In genomic region chr22:17303441-17303839, GRCh38 we compare ENCODE assay signal across 19 cellular contexts.
DNase-seq lines count a peak whose midpoint lies in the region; ATAC-seq, FAIRE-seq and TF ChIP-seq lines count a peak whose summit lies in the region.
"Had no signal": no experiment of that assay in that cellular context is flagged by ENCODE, and none has a peak within 500 bp of the region (broad histone marks: within the 10 kb centered on the region; RNA-seq: fewer than 3 reads in every experiment).

No MANE protein-coding gene starts in this region.

- peaks cover 0 to 1% of the 10 kb centered on the region in 2 donors for H3K9me3 Mint-ChIP-seq in activated T-cell treated with anti-CD3 and anti-CD28 coated beads, Interleukin-2, amount 50 U/mL, for 72 hours
- no peaks in the 10 kb centered on the region for H3K9me3 Mint-ChIP-seq in activated T-cell treated with anti-CD3 and anti-CD28 coated beads, Interleukin-2, amount 50 U/mL, for 4 hours
- H3K9me3 Mint-ChIP-seq in stimulated activated naive B cell treated with anti-CD40 and anti-IgM and Interleukin-4, amounts not matched to agents 10 μg/mL and 1 μg/mL and 100 μg/mL, for 72 hours: peaks cover 0 to 1% of the 10 kb centered on the region in 2 donors

- H3K27ac ChIP-seq in OCI-LY1 (ENCODE audit: low read depth, low read length, poor library complexity, severe bottlenecking) (peak overlapping the region; percentile 51), GM12878 (ENCODE audit: control insufficient read depth, insufficient read depth) (peak overlapping the region; percentile 84)
- H3K27ac ChIP-seq: C4-2B, esophagus squamous epithelium, Peyer's patch, SJSA1, tibial nerve had no signal

- H3K9me3 ChIP-seq in OCI-LY1 (ENCODE audit: low read length): no peaks in the 10 kb centered on the region
- H3K9me3 ChIP-seq in GM12878 (replicated peaks; ENCODE audit: control insufficient read depth, insufficient read depth, low read length): no peaks in the 10 kb centered on the region; the same call in 2 of the 3 replicates
- H3K9me3 ChIP-seq: esophagus squamous epithelium, Peyer's patch, SJSA1 had no signal

- peak overlapping the region; percentile 74 to 78 for H3K4me3 Mint-ChIP-seq in activated T-cell treated with anti-CD3 and anti-CD28 coated beads, Interleukin-2, amount 50 U/mL, for 72 hours
- no peak overlapping the region for H3K4me3 Mint-ChIP-seq in activated T-cell treated with anti-CD3 and anti-CD28 coated beads, Interleukin-2, amount 50 U/mL, for 4 hours
- peak overlapping the region; percentile 11 to 50 for H3K4me3 Mint-ChIP-seq in stimulated activated naive B cell treated with anti-CD40 and anti-IgM and Interleukin-4, amounts not matched to agents 10 μg/mL and 1 μg/mL and 100 μg/mL, for 72 hours
- H3K4me3 Mint-ChIP-seq: nephron progenitor cell had no signal

- no peak overlapping the region for H3K27ac Mint-ChIP-seq in activated T-cell treated with anti-CD3 and anti-CD28 coated beads, Interleukin-2, amount 50 U/mL, for 72 hours
- peak overlapping the region; percentile 42 for H3K27ac Mint-ChIP-seq in stimulated activated naive B cell treated with anti-CD40 and anti-IgM and Interleukin-4, amounts not matched to agents 10 μg/mL and 1 μg/mL and 100 μg/mL, for 72 hours
- H3K27ac Mint-ChIP-seq: nephron progenitor cell had no signal

- ATAC-seq in activated T-cell treated with anti-CD3 and anti-CD28 coated beads, Interleukin-2, amount 50 U/mL, for 72 hours (replicated peaks in 1 of 2): no peak
- ATAC-seq in activated T-cell treated with anti-CD3 and anti-CD28 coated beads, Interleukin-2, amount 50 U/mL, for 4 hours: no peak
- no peak for ATAC-seq in GM12878
- no peak for ATAC-seq in stimulated activated naive B cell treated with anti-CD40 and anti-IgM and Interleukin-4, amounts not matched to agents 10 μg/mL and 1 μg/mL and 100 μg/mL, for 72 hours (replicated peaks)

- TF ChIP-seq RAD21 in GM12878 (IDR thresholded peaks at IDR 0.05; ENCODE audit: insufficient read depth, low read depth, low read length): no peak

- WGBS in GM12878 (ENCODE audit: insufficient coverage, insufficient replicate concordance, low lambda C conversion rate, missing lambda C conversion rate): 90% methylated on average over 15 of the region's 15 CpGs

- TF ChIP-seq EP300 in GM12878 (IDR thresholded peaks at IDR 0.05; ENCODE audit: borderline replicate concordance in 1 of 2, control insufficient read depth in 1 of 2, low read depth in 2 of 2, low read length in 2 of 2): no peak

- CTCF ChIA-PET in GM12878 (lab: Yijun Ruan, JAX): interaction anchor here (1.3 kb wide), 1 partner anchor 132 kb away, joined by 4 read pairs; no protein-coding TSS in a partner anchor

- no peaks in the 10 kb centered on the region for H3K79me2 ChIP-seq in OCI-LY1 (ENCODE audit: insufficient read depth, low read length)
- no peaks in the 10 kb centered on the region for H3K79me2 ChIP-seq in GM12878 (ENCODE audit: control insufficient read depth, insufficient read depth, low read length)

- no peak for TF ChIP-seq POLR2A in GM12878 (IDR thresholded peaks at IDR 0.05; ENCODE audit: low read depth, low read length)

- POLR2A ChIA-PET in GM12878 (lab: Charles Lee): interaction anchor here (0.7 kb wide), 1 partner anchor 12 kb away, joined by 4 read pairs; no protein-coding TSS in a partner anchor

- FAIRE-seq in GM12878 (lab: Jason Lieb, UNC): no peak
- FAIRE-seq: colon had no signal

- DNase-seq in activated T-cell treated with anti-CD3 and anti-CD28 coated beads, Interleukin-2, amount 50 U/mL, for 72 hours: no peak
- DNase-seq in activated T-cell treated with anti-CD3 and anti-CD28 coated beads, Interleukin-2, amount 50 U/mL, for 4 hours: no peak
- no peak for DNase-seq in GM12878 (ENCODE audit: low read depth, low spot score)
- no peak for DNase-seq in stimulated activated naive B cell treated with anti-CD40 and anti-IgM and Interleukin-4, amounts not matched to agents 10 μg/mL and 1 μg/mL and 100 μg/mL, for 72 hours
- DNase-seq in EL: no peak
- DNase-seq in stimulated activated CD4-positive, alpha-beta T cell treated with anti-CD3 and anti-CD28 coated beads, Interleukin-4, amount 100 ng/mL, for 4 hours: no peak
- DNase-seq in NCI-H1092 treated with DMSO at 0.1 percent for 48 hours (lab: John Stamatoyannopoulos, UW): no peak
- DNase-seq: ACHN, DMS153, esophagus squamous epithelium, NCI-H1417 treated with DMSO at 0.1 percent for 48 hours, NCI-H2107, nephron progenitor cell had no signal

- H3K36me3 ChIP-seq in OCI-LY1 (ENCODE audit: insufficient read depth, low read length) (no peaks in the 10 kb centered on the region), GM12878 (ENCODE audit: control insufficient read depth in 2 of 2, insufficient read depth in 2 of 2, low read length in 1 of 2) (no peaks in the 10 kb centered on the region)
- H3K36me3 ChIP-seq: esophagus squamous epithelium, Peyer's patch, SJSA1, tibial nerve had no signal

- no peaks in the 10 kb centered on the region for H3K36me3 Mint-ChIP-seq in activated T-cell treated with anti-CD3 and anti-CD28 coated beads, Interleukin-2, amount 50 U/mL, for 72 hours (ENCODE audit: insufficient read depth in 2 of 2)
- no peaks in the 10 kb centered on the region for H3K36me3 Mint-ChIP-seq in activated T-cell treated with anti-CD3 and anti-CD28 coated beads, Interleukin-2, amount 50 U/mL, for 4 hours (ENCODE audit: insufficient read depth)
- H3K36me3 Mint-ChIP-seq in stimulated activated naive B cell treated with anti-CD40 and anti-IgM and Interleukin-4, amounts not matched to agents 10 μg/mL and 1 μg/mL and 100 μg/mL, for 72 hours: no peaks in the 10 kb centered on the region

- H3K27me3 ChIP-seq in OCI-LY1 (ENCODE audit: insufficient read depth, low read length) (no peaks in the 10 kb centered on the region), GM12878 (replicated peaks in 1 of 2; ENCODE audit: control insufficient read depth in 2 of 2, insufficient read depth in 2 of 2, low read length in 1 of 2) (no peaks in the 10 kb centered on the region)
- H3K27me3 ChIP-seq: Peyer's patch, tibial nerve had no signal

- no peak for TF ChIP-seq CTCF in OCI-LY1 (IDR thresholded peaks at IDR 0.05; ENCODE audit: low read length)
- no peak for TF ChIP-seq CTCF in GM12878 (IDR thresholded peaks at IDR 0.05 in 2 of 3, conservative IDR thresholded peaks at IDR 0.05 in 1 of 3; ENCODE audit: control insufficient read depth in 2 of 3, extremely low read depth in 1 of 3, insufficient read depth in 1 of 3, low read depth in 3 of 3, low read length in 3 of 3)

- BruUV-seq in GM12878 (replicated peaks; lab: Mats Ljungman, UMichigan): no TSS peak

- H3K4me1 ChIP-seq in OCI-LY1 (ENCODE audit: insufficient read depth, low read length, severe bottlenecking): peaks cover 33% of the 10 kb centered on the region
- H3K4me1 ChIP-seq in GM12878 (ENCODE audit: control insufficient read depth, insufficient read depth, low read length): peaks cover 21% of the 10 kb centered on the region
- H3K4me1 ChIP-seq: esophagus squamous epithelium, SJSA1, tibial nerve had no signal

- SMC1A ChIA-PET in GM12878 (lab: Charles Lee; ENCODE audit: uncharacterized antibody, unreplicated experiment): interaction anchor here (0.8 to 1.0 kb wide), 4 partner anchors 15 to 37 kb away, joined by 3 to 4 read pairs (median 3); no protein-coding TSS in a partner anchor

- H3K4me1 Mint-ChIP-seq in activated T-cell treated with anti-CD3 and anti-CD28 coated beads, Interleukin-2, amount 50 U/mL, for 72 hours (ENCODE audit: low read depth): peaks cover 31% of the 10 kb centered on the region
- peaks cover 22% of the 10 kb centered on the region for H3K4me1 Mint-ChIP-seq in activated T-cell treated with anti-CD3 and anti-CD28 coated beads, Interleukin-2, amount 50 U/mL, for 4 hours (ENCODE audit: low read depth)
- peaks cover 23 to 32% of the 10 kb centered on the region in 2 donors for H3K4me1 Mint-ChIP-seq in stimulated activated naive B cell treated with anti-CD40 and anti-IgM and Interleukin-4, amounts not matched to agents 10 μg/mL and 1 μg/mL and 100 μg/mL, for 72 hours

- no peaks in the 10 kb centered on the region for H3K9me2 ChIP-seq in OCI-LY1 (ENCODE audit: low read depth, low read length)

- no peaks in the 10 kb centered on the region for H4K20me1 ChIP-seq in OCI-LY1 (ENCODE audit: insufficient read depth, low read length)
- no peaks in the 10 kb centered on the region for H4K20me1 ChIP-seq in GM12878 (ENCODE audit: control insufficient read depth, insufficient read depth)

- no peak overlapping the region for H3K4me3 ChIP-seq in OCI-LY1 (ENCODE audit: low read depth, low read length, poor library complexity, severe bottlenecking)
- H3K4me3 ChIP-seq in GM12878: no peak overlapping the region
- H3K4me3 ChIP-seq: esophagus squamous epithelium, Peyer's patch, SJSA1, tibial nerve had no signal

- H3K4me2 ChIP-seq in OCI-LY1 (ENCODE audit: low read length): peak overlapping the region; percentile 30; the same call in 1 of the 2 replicates
- H3K4me2 ChIP-seq in GM12878 (ENCODE audit: control insufficient read depth, insufficient read depth): peak overlapping the region; percentile 87

- H3F3A ChIP-seq in OCI-LY1 (ENCODE audit: insufficient read depth, low read length): no peaks in the 10 kb centered on the region

- H3K9ac ChIP-seq in OCI-LY1 (ENCODE audit: low read length) (no peak overlapping the region), GM12878 (ENCODE audit: control insufficient read depth, insufficient read depth, low read length) (peak overlapping the region; percentile 7; the same call in 1 of the 2 replicates)

- H2AFZ ChIP-seq in OCI-LY1 (ENCODE audit: low read length) (no peak overlapping the region), GM12878 (ENCODE audit: control insufficient read depth, low read depth, low read length) (peak overlapping the region; percentile 86; the same call in 1 of the 2 replicates)

- no peaks in the 10 kb centered on the region for H3K27me3 Mint-ChIP-seq in activated T-cell treated with anti-CD3 and anti-CD28 coated beads, Interleukin-2, amount 50 U/mL, for 72 hours (ENCODE audit: low read depth)
- no peaks in the 10 kb centered on the region for H3K27me3 Mint-ChIP-seq in activated T-cell treated with anti-CD3 and anti-CD28 coated beads, Interleukin-2, amount 50 U/mL, for 4 hours (ENCODE audit: low read depth)
- no peaks in the 10 kb centered on the region for H3K27me3 Mint-ChIP-seq in stimulated activated naive B cell treated with anti-CD40 and anti-IgM and Interleukin-4, amounts not matched to agents 10 μg/mL and 1 μg/mL and 100 μg/mL, for 72 hours

- RAD21 ChIA-PET in GM12878 (lab: Charles Lee; ENCODE audit: unreplicated experiment): no interaction called here

- intact Hi-C loops in GM12878 (cut with micrococcal nuclease; ENCODE audit: unreplicated experiment): loop anchor here (5.0 kb wide), 2 partner anchors 36 to 86 kb away; partner anchors contain the start of gene ADA2

- in situ Hi-C loops in GM12878 (cut with MboI): no loop called here

TF ChIP-seq in GM12878, 131 proteins besides CTCF, POLR2A, EP300 and RAD21:
- no peak for TF ChIP-seq PAX5 (IDR thresholded peaks at IDR 0.05; ENCODE audit: borderline replicate concordance, low read depth, low read length)
- TF ChIP-seq LARP7 (IDR thresholded peaks at IDR 0.05): 0 out of 2 replicates have a peak, but pooled peaks have one; percentile 29
TF ChIP-seq in GM12878: peak in this region for 1.
